ENCODE assay signal across 20 cellular contexts in the genomic region with DNA sequence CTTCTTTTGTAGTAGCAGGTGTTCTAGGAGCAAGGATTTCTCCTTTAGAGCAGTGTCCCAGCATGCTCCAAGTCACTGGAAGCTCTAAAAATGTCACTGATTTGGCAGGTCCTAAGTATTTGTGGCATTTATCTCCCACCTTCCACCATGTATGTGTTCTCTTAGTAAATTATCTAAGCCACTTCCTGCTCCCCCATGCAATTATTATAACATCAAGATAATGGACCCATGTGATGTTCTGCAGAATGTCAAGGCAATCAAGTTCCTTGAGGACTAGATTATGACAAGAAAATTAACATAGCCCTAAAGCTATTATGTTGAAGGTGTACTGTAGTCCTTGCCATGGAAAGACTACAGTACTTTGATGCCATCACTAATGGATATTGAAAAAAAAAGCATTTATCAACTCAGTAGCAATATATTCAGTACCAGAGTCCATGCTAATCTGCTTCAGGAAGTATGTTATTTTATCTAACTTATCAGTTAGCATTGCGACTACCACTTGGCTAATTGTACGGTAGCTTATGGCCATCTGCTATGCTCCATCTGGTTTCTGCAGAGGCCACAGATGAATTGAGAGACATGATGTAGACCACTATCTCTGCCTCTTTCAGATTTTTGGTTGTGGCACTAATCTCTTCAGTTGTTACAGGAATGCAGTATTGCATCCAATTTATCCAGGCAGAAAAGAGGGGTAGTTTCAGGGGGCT. TPM values are rescaled to one million over a fixed set of nuclear protein-coding genes. Genes with fewer than 3 reads are reported as not detected.
"Had no signal": no experiment of that assay in that cellular context is flagged by ENCODE, and none has a peak within 500 bp of the region (broad histone marks: within the 10 kb centered on the region; RNA-seq: fewer than 3 reads in every experiment).

No MANE protein-coding gene starts in this region.

- H3K27ac ChIP-seq: dorsolateral prefrontal cortex, neural progenitor cell, prostate gland, right atrium auricular region, testis, tibial artery had no signal

- H3K4me3 ChIP-seq: dorsolateral prefrontal cortex, lung, neural progenitor cell, prostate gland, right atrium auricular region, testis, tibial artery had no signal

- FAIRE-seq: colon, frontal cortex, keratinocyte had no signal

- H3K4me1 ChIP-seq: neural progenitor cell, prostate gland, right atrium auricular region, testis, tibial artery had no signal

- H3K27me3 ChIP-seq: dorsolateral prefrontal cortex, neural progenitor cell, right atrium auricular region, testis, tibial artery had no signal

- H2AFZ ChIP-seq: neural progenitor cell had no signal

- H3K9ac ChIP-seq: neural progenitor cell had no signal

- ATAC-seq: natural killer cell; sciatic nerve; stimulated activated effector memory CD8-positive, alpha-beta T cell treated with anti-CD3 and anti-CD28 coated beads, Interleukin-12 subunit alpha, Interleukin-12 subunit beta, amount 100 ng/mL, for 72 hours; stimulated activated naive CD8-positive, alpha-beta T cell treated with anti-CD3 and anti-CD28 coated beads, Interleukin-15, Interleukin-2, amounts not matched to agents 100 U/mL and 50 U/mL, for 24 hours had no signal

- H3K4me2 ChIP-seq: neural progenitor cell had no signal

- H3K36me3 ChIP-seq: neural progenitor cell, prostate gland, right atrium auricular region, tibial artery had no signal

- H3K9me3 ChIP-seq: prostate gland, testis had no signal

- DNase-seq: dorsolateral prefrontal cortex; effector CD4-positive, alpha-beta T cell; natural killer cell; nucleus accumbens; stimulated activated CD4-positive, alpha-beta T cell treated with anti-CD3 and anti-CD28 coated beads, Interleukin-2, amount 100 ng/mL, for 24 hours; stimulated activated CD4-positive, alpha-beta T cell treated with anti-CD3 and anti-CD28 coated beads, Interleukin-4, amount 100 ng/mL, for 24 hours; stimulated activated naive CD8-positive, alpha-beta T cell treated with anti-CD3 and anti-CD28 coated beads, Interleukin-15, Interleukin-2, amounts not matched to agents 100 U/mL and 50 U/mL, for 24 hours; substantia nigra; testis; tibial artery had no signal

RNA-seq across cellular contexts. Expression of a gene that starts 56.7 kb away (rescaled TPM):
- total RNA-seq: mononuclear cell, natural killer cell had no signal
